Comparison of ENCODE assay signal across 8 cellular contexts in the genomic region with DNA sequence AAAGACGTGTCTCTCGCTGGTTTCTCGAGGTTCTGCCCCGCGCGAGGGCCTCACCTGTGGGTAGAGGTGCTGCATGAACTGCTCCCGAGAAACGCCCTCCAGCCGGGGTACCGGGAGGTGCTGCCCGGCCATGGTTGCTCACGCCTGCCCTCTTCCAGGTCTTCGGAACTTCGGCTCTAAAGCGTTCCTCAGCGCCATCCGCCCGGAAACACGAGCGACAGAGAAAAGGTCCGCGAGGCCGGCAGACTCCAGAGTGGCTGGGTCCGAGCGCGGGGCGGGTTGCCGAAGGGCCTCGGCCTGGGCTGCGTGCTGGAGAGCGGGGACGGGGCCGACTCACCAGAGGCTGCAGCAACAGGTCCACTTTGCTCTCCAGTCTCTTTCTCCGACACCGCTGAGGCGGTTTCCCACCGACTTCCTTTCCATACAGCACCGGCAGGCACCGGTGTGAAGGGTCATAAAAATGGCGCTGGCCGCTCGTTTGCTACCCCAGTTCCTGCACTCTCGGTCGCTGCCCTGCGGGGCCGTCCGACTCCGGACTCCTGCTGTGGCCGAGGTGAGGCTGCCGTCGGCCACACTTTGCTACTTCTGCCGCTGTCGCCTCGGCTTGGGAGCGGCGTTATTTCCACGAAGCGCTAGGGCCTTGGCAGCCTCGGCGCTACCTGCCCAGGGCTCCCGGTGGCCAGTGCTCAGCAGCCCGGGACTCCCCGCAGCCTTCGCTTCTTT. TPM values are rescaled to one million over a fixed set of nuclear protein-coding genes. Genes with fewer than 3 reads are reported as not detected.
DNase-seq lines count a peak whose midpoint lies in the region; ATAC-seq, FAIRE-seq and TF ChIP-seq lines count a peak whose summit lies in the region.

A gene with protein sequence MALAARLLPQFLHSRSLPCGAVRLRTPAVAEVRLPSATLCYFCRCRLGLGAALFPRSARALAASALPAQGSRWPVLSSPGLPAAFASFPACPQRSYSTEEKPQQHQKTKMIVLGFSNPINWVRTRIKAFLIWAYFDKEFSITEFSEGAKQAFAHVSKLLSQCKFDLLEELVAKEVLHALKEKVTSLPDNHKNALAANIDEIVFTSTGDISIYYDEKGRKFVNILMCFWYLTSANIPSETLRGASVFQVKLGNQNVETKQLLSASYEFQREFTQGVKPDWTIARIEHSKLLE (plus strand): TSS at position 244 of the 723 bp plus-strand sequence. CDS start 217 bp downstream, at position 461.
A gene with protein sequence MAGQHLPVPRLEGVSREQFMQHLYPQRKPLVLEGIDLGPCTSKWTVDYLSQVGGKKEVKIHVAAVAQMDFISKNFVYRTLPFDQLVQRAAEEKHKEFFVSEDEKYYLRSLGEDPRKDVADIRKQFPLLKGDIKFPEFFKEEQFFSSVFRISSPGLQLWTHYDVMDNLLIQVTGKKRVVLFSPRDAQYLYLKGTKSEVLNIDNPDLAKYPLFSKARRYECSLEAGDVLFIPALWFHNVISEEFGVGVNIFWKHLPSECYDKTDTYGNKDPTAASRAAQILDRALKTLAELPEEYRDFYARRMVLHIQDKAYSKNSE (minus strand): TSS at position 153 of the 723 bp plus-strand sequence. CDS start 21 bp downstream, at position 132.

- H3K9me1 ChIP-seq in endothelial cell of umbilical vein (replicated peaks; ENCODE audit: control insufficient read depth, extremely low read depth, insufficient read depth, low read length): no peaks in the 10 kb centered on the region

- no TSS peak for BruUV-seq in endothelial cell of umbilical vein (replicated peaks; lab: Mats Ljungman, UMichigan)

- H3K9me3 ChIP-seq in HUES6 (ENCODE audit: control insufficient read depth, insufficient read depth, low read depth, low read length) (no peaks in the 10 kb centered on the region), OCI-LY1 (ENCODE audit: low read length) (no peaks in the 10 kb centered on the region), endothelial cell of umbilical vein (replicated peaks; ENCODE audit: control insufficient read depth, insufficient read depth, low read length) (no peaks in the 10 kb centered on the region)

- FAIRE-seq in D721Med (lab: Jason Lieb, UNC): no peak
- peak; percentile 56 for FAIRE-seq in endothelial cell of umbilical vein (lab: Jason Lieb, UNC)

- TF ChIP-seq CTCF in D721Med (IDR thresholded peaks at IDR 0.05; ENCODE audit: insufficient read depth, missing control alignments): no peak
- peak; percentile 22; the same call in 1 of the 2 replicates for TF ChIP-seq CTCF in OCI-LY1 (IDR thresholded peaks at IDR 0.05; ENCODE audit: low read length)
- TF ChIP-seq CTCF in endothelial cell of umbilical vein (IDR thresholded peaks at IDR 0.05; ENCODE audit: extremely low read depth in 1 of 2, insufficient read depth in 1 of 2, low read depth in 1 of 2, low read length in 2 of 2): peak in 1 of 2 donors; percentile 40

- POLR2A ChIA-PET in endothelial cell of umbilical vein (lab: Charles Lee): no interaction called here

- no peaks in the 10 kb centered on the region for H3K9me2 ChIP-seq in OCI-LY1 (ENCODE audit: low read depth, low read length)

- CTCF ChIA-PET in endothelial cell of umbilical vein (lab: Charles Lee): no interaction called here

- H3K9ac ChIP-seq in HUES6 (ENCODE audit: low read length) (peak within 1 kb of the TSS; percentile 92), OCI-LY1 (ENCODE audit: low read length) (peak within 1 kb of the TSS; percentile 90), endothelial cell of umbilical vein (replicated peaks; ENCODE audit: extremely low read depth, insufficient read depth, low read length) (peak within 1 kb of the TSS; percentile 85)

- intact Hi-C loops in endothelial cell of umbilical vein (cut with micrococcal nuclease): loop anchor here (1.0 kb wide), 1 partner anchor 44 kb away; the partner anchor contains the start of gene C2orf69

- peak within 1 kb of the TSS; percentile 98 for H3K27ac ChIP-seq in HUES6 (ENCODE audit: low read depth, low read length)
- H3K27ac ChIP-seq in OCI-LY1 (ENCODE audit: low read depth, low read length, poor library complexity, severe bottlenecking): peak within 1 kb of the TSS; percentile 67
- peak within 1 kb of the TSS; percentile 73 for H3K27ac ChIP-seq in endothelial cell of umbilical vein (ENCODE audit: insufficient read depth, low read depth, low read length)

- H3K36me3 ChIP-seq in HUES6 (ENCODE audit: control insufficient read depth, insufficient read depth, low read length) (peaks cover 35% of the 10 kb centered on the region), OCI-LY1 (ENCODE audit: insufficient read depth, low read length) (peaks cover 26% of the 10 kb centered on the region), endothelial cell of umbilical vein (ENCODE audit: control insufficient read depth in 2 of 2, extremely low read depth in 1 of 2, insufficient read depth in 2 of 2, low read length in 2 of 2) (peaks cover under 1 to 6% of the 10 kb centered on the region in 2 experiments)

- H3K4me3 ChIP-seq in HUES6 (ENCODE audit: low read depth, low read length) (peak within 1 kb of the TSS; percentile 93), OCI-LY1 (ENCODE audit: low read depth, low read length, poor library complexity, severe bottlenecking) (peak within 1 kb of the TSS; percentile 99), endothelial cell of umbilical vein (replicated peaks in 1 of 3; ENCODE audit: insufficient read depth in 1 of 3, low read depth in 1 of 3, low read length in 3 of 3) (peak within 1 kb of the TSS; percentile 93 to 99 (median 99))

- H3K4me2 ChIP-seq in OCI-LY1 (ENCODE audit: low read length) (peak within 1 kb of the TSS; percentile 96), endothelial cell of umbilical vein (ENCODE audit: insufficient read depth, low read length) (peak within 1 kb of the TSS; percentile 97)

- H4K20me1 ChIP-seq in OCI-LY1 (ENCODE audit: insufficient read depth, low read length): no peaks in the 10 kb centered on the region
- no peaks in the 10 kb centered on the region for H4K20me1 ChIP-seq in endothelial cell of umbilical vein (replicated peaks; ENCODE audit: control insufficient read depth, extremely low read depth, insufficient read depth, low read length)

- H2AFZ ChIP-seq in OCI-LY1 (ENCODE audit: low read length) (peak within 1 kb of the TSS; percentile 35), endothelial cell of umbilical vein (ENCODE audit: low read depth, low read length) (peak within 1 kb of the TSS; percentile 98)

- dilution Hi-C loops in endothelial cell of umbilical vein (cut with MboI; ENCODE audit: extremely low pct_ligation_motif_present, low sequenced_read_pairs): no loop called here

- H3K4me1 ChIP-seq in HUES6 (ENCODE audit: control insufficient read depth, insufficient read depth, low read length) (no peaks in the 10 kb centered on the region), OCI-LY1 (ENCODE audit: insufficient read depth, low read length, severe bottlenecking) (peaks cover 41% of the 10 kb centered on the region), endothelial cell of umbilical vein (ENCODE audit: control insufficient read depth, extremely low read depth, insufficient read depth, low read length) (peaks cover 18% of the 10 kb centered on the region)

- TF ChIP-seq POLR2A in endothelial cell of umbilical vein (IDR thresholded peaks at IDR 0.05; ENCODE audit: low read depth, low read length): peak; percentile 95

- H3K27me3 ChIP-seq in HUES6 (ENCODE audit: control insufficient read depth, insufficient read depth, low read length): no peaks in the 10 kb centered on the region
- H3K27me3 ChIP-seq in OCI-LY1 (ENCODE audit: insufficient read depth, low read length): no peaks in the 10 kb centered on the region
- H3K27me3 ChIP-seq in endothelial cell of umbilical vein (ENCODE audit: control insufficient read depth in 2 of 2, insufficient read depth in 2 of 2, low read length in 2 of 2): no peaks in the 10 kb centered on the region

- peaks cover 40% of the 10 kb centered on the region for H3K79me2 ChIP-seq in OCI-LY1 (ENCODE audit: insufficient read depth, low read length)
- H3K79me2 ChIP-seq in endothelial cell of umbilical vein (ENCODE audit: control insufficient read depth, insufficient read depth, low read length): peaks cover 67% of the 10 kb centered on the region

- ATAC-seq in GM21447 (IDR thresholded peaks at IDR 0.05; ENCODE audit: unreplicated experiment): peak; percentile 84

- H3F3A ChIP-seq in OCI-LY1 (ENCODE audit: insufficient read depth, low read length): no peaks in the 10 kb centered on the region

- peak; percentile 78 for DNase-seq in D721Med (ENCODE audit: insufficient read length, low spot score)
- peak; percentile 76 for DNase-seq in activated CD8-positive, alpha-beta memory T cell treated with anti-CD3 and anti-CD28 coated beads, Interleukin-2, amount 50 U/mL, for 4 hours
- peak; percentile 86 for DNase-seq in endothelial cell of umbilical vein (ENCODE audit: low read depth, low spot score)
- peak; percentile 90 for DNase-seq in midbrain (lab: John Stamatoyannopoulos, UW)
- peak; percentile 55 to 58 for DNase-seq in stimulated activated CD8-positive, alpha-beta memory T cell treated with anti-CD3 and anti-CD28 coated beads, Interleukin-2, amount 100 ng/mL, for 1 hour (ENCODE audit: low read depth in 2 of 2)

TF ChIP-seq in endothelial cell of umbilical vein, 7 proteins besides CTCF, POLR2A, EP300 and RAD21:
- TF ChIP-seq POLR2AphosphoS5 (IDR thresholded peaks at IDR 0.05; ENCODE audit: insufficient read depth, low read depth, low read length): peak; percentile 86
- TF ChIP-seq JUN (IDR thresholded peaks at IDR 0.05; ENCODE audit: borderline replicate concordance, insufficient read depth, insufficient read length, low read depth): no peak
TF ChIP-seq in endothelial cell of umbilical vein: peak in this region for 1.

RNA-seq across cellular contexts. Expression of the first gene that starts in this region (rescaled TPM):
- 17.7 and 17.9 TPM in 2 replicates for total RNA-seq in endothelial cell of umbilical vein
- 12.0 and 14.4 TPM in 2 replicates for polyA plus RNA-seq in endothelial cell of umbilical vein
- polyA plus RNA-seq in endothelial cell of umbilical vein (2011; cell fraction: cytosol; rRNA removed): 12.1 and 14.4 TPM in 2 replicates
- 6.8 and 7.4 TPM in 2 replicates for polyA plus RNA-seq in endothelial cell of umbilical vein (2011; cell fraction: nucleus; rRNA removed)
- 19.5 and 25.0 TPM in 2 replicates for polyA plus RNA-seq in endothelial cell of umbilical vein (2012)
- polyA minus RNA-seq in endothelial cell of umbilical vein: 6.6 and 9.5 TPM in 2 replicates
- 15.2 TPM for polyA minus RNA-seq in endothelial cell of umbilical vein (2011; cell fraction: cytosol; rRNA and poly(A)+ RNA removed)
- polyA minus RNA-seq in endothelial cell of umbilical vein (2011; cell fraction: nucleus; rRNA and poly(A)+ RNA removed): 13.5 and 13.8 TPM in 2 replicates

RNA-seq across cellular contexts. Expression of the second gene that starts in this region (rescaled TPM):
- 8.5 and 8.9 TPM in 2 replicates for total RNA-seq in endothelial cell of umbilical vein
- 1.7 and 2.6 TPM in 2 replicates for polyA plus RNA-seq in endothelial cell of umbilical vein
- 2.3 and 2.8 TPM in 2 replicates for polyA plus RNA-seq in endothelial cell of umbilical vein (2011; cell fraction: cytosol; rRNA removed)
- polyA plus RNA-seq in endothelial cell of umbilical vein (2011; cell fraction: nucleus; rRNA removed): 9.7 and 12.6 TPM in 2 replicates
- polyA plus RNA-seq in endothelial cell of umbilical vein (2012): 6.6 and 6.9 TPM in 2 replicates
- polyA minus RNA-seq in endothelial cell of umbilical vein: 3.2 and 4.4 TPM in 2 replicates
- polyA minus RNA-seq in endothelial cell of umbilical vein (2011; cell fraction: cytosol; rRNA and poly(A)+ RNA removed): 1.4 TPM
- 9.4 and 13.2 TPM in 2 replicates for polyA minus RNA-seq in endothelial cell of umbilical vein (2011; cell fraction: nucleus; rRNA and poly(A)+ RNA removed)

Comparison
In these comparisons a context has a peak if more than half of its experiments do, and no peak if none do; other contexts are left out.
1. Peak in every context shown above with its lines: DNase-seq, ATAC-seq, H3K4me3 ChIP-seq and H3K27ac ChIP-seq.